24 cellular contexts compared by ENCODE assay signal in the genomic region with DNA sequence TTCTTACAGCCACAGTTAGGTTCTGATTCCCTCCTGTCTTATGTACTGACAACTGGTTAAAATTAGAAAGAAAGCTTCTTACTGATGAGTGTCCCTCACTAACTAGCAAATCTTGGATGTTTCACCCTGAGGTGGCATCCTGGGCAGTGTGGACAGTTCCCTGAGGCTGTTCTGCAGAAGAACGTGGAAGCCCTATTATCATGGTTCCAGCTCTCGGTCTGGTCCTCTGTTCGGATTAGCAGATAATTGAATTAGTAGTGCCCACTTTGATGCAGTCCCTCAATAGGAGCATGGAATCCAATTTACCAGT.
"Had no signal": no experiment of that assay in that cellular context is flagged by ENCODE, and none has a peak within 500 bp of the region (broad histone marks: within the 10 kb centered on the region; RNA-seq: fewer than 3 reads in every experiment).

No MANE protein-coding gene starts in this region.

- H3K4me1 ChIP-seq: gastrocnemius medialis, parathyroid adenoma, testis had no signal

- H3K36me3 ChIP-seq: gastrocnemius medialis, heart left ventricle, left lung, neutrophil, stomach, tibial artery had no signal

- H3K27ac ChIP-seq: dorsolateral prefrontal cortex, epithelial cell of prostate, gastrocnemius medialis, heart left ventricle, left lung, neutrophil, parathyroid adenoma, testis, tibial artery had no signal

- DNase-seq: dorsolateral prefrontal cortex; effector CD4-positive, alpha-beta T cell; endodermal cell; gastrocnemius medialis; heart left ventricle; hippocampal formation; left cardiac atrium; left lung; naive B cell; stimulated activated CD4-positive, alpha-beta T cell treated with anti-CD3 and anti-CD28 coated beads, Interleukin-12 subunit alpha, Interleukin-12 subunit beta, amount 100 ng/mL, for 4 hours; stimulated activated CD4-positive, alpha-beta T cell treated with anti-CD3 and anti-CD28 coated beads, Interleukin-1b, Interleukin-23, amount 100 ng/mL, for 48 hours; stimulated activated CD4-positive, alpha-beta T cell treated with anti-CD3 and anti-CD28 coated beads, Interleukin-4, amount 100 ng/mL, for 24 hours; stimulated activated naive CD4-positive, alpha-beta T cell treated with Interleukin-2 at 50 U/mL for 16 hours; stomach; testis; tibial artery had no signal

- H3K9me3 ChIP-seq: gastrocnemius medialis, left lung, mucosa of descending colon, neutrophil, stomach, testis, tibial artery had no signal

- H3K4me3 ChIP-seq: dorsolateral prefrontal cortex, gastrocnemius medialis, heart left ventricle, left lung, mucosa of descending colon, smooth muscle cell, stomach, testis, tibial artery had no signal

- H3K4me2 ChIP-seq: smooth muscle cell had no signal

- H3K79me2 ChIP-seq: parathyroid adenoma had no signal

- H3K27me3 ChIP-seq: dorsolateral prefrontal cortex, gastrocnemius medialis, heart left ventricle, left lung, neutrophil, stomach, testis, tibial artery had no signal

- ATAC-seq: gastrocnemius medialis; heart left ventricle; left cardiac atrium; natural killer cell treated with Interleukin-12 subunit alpha and Interleukin-12 subunit beta and Interleukin-15 and Interleukin-18, amount 100 ng/mL, for 72 hours; sciatic nerve; stimulated activated effector memory CD8-positive, alpha-beta T cell treated with anti-CD3 and anti-CD28 coated beads, Interleukin-12 subunit alpha, Interleukin-12 subunit beta, amount 100 ng/mL, for 72 hours had no signal

- H3K9ac ChIP-seq: parathyroid adenoma had no signal

- H2AFZ ChIP-seq: parathyroid adenoma had no signal
